Comparison of ENCODE assay signal across 2 cellular contexts in genomic region chr11:44221486-44221885, GRCh38.
TF ChIP-seq lines count a peak whose summit lies in the region.

No MANE protein-coding gene starts in this region.

TF ChIP-seq in SK-N-SH treated with all-trans-retinoic acid at 6 μM for 48 hours, 23 proteins besides CTCF, POLR2A, EP300 and RAD21 (continued from another document):
- TF ChIP-seq POU6F1 (CRISPR knock-in tag; IDR thresholded peaks at IDR 0.05; ENCODE audit: borderline replicate concordance, low read depth): no peak
- no peak for TF ChIP-seq PATZ1 (CRISPR knock-in tag; IDR thresholded peaks at IDR 0.05; ENCODE audit: borderline replicate concordance)
- no peak for TF ChIP-seq BACH2 (CRISPR knock-in tag; IDR thresholded peaks at IDR 0.05; ENCODE audit: borderline replicate concordance)
- no peak for TF ChIP-seq ARNTL (CRISPR knock-in tag; IDR thresholded peaks at IDR 0.05; ENCODE audit: borderline replicate concordance, low read depth)
- no peak for TF ChIP-seq ESRRG (CRISPR knock-in tag; IDR thresholded peaks at IDR 0.05)
- no peak for TF ChIP-seq ZC3H10 (CRISPR knock-in tag; IDR thresholded peaks at IDR 0.05)
- TF ChIP-seq GLIS3 (CRISPR knock-in tag; IDR thresholded peaks at IDR 0.05): no peak
- no peak for TF ChIP-seq ISL1 (CRISPR knock-in tag; IDR thresholded peaks at IDR 0.05)

TF ChIP-seq in SK-N-SH, 30 proteins besides CTCF, POLR2A, EP300 and RAD21 (continued from another document):
- TF ChIP-seq REST (IDR thresholded peaks at IDR 0.05; ENCODE audit: low read depth, low read length) (no peak), JUND (IDR thresholded peaks at IDR 0.05) (no peak), RFX5 (IDR thresholded peaks at IDR 0.05; ENCODE audit: low read length) (no peak), RXRA (IDR thresholded peaks at IDR 0.05; ENCODE audit: borderline replicate concordance, low read depth) (no peak), IRF3 (IDR thresholded peaks at IDR 0.05; ENCODE audit: low read depth, low read length) (no peak)
